Comparison of ENCODE assay signal across 1 cellular context in genomic region chr17:80502578-80502877, GRCh38.
TF ChIP-seq lines count a peak whose summit lies in the region.

No MANE protein-coding gene starts in this region.

TF ChIP-seq in IMR-90, 13 proteins besides CTCF, POLR2A, EP300 and RAD21:
- TF ChIP-seq SMC3 (IDR thresholded peaks at IDR 0.05; ENCODE audit: low read depth, low read length) (no peak), RFX5 (IDR thresholded peaks at IDR 0.05; ENCODE audit: low read depth, low read length) (no peak), MAFK (IDR thresholded peaks at IDR 0.05; ENCODE audit: low read depth, low read length) (no peak), CHD1 (IDR thresholded peaks at IDR 0.05; ENCODE audit: low read depth, low read length) (no peak), CEBPB (IDR thresholded peaks at IDR 0.05; ENCODE audit: low read depth, low read length) (no peak), MXI1 (IDR thresholded peaks at IDR 0.05; ENCODE audit: borderline replicate concordance, low read depth, low read length) (no peak), USF2 (IDR thresholded peaks at IDR 0.05; ENCODE audit: low read depth, low read length) (no peak), FOS (IDR thresholded peaks at IDR 0.05; ENCODE audit: low read depth, low read length) (no peak), ELK1 (IDR thresholded peaks at IDR 0.05; ENCODE audit: borderline replicate concordance, low read depth, low read length) (no peak), NFE2L2 (IDR thresholded peaks at IDR 0.05; ENCODE audit: low read depth, low read length) (no peak), MAZ (IDR thresholded peaks at IDR 0.05; ENCODE audit: borderline replicate concordance, low read depth, low read length) (no peak), BHLHE40 (IDR thresholded peaks at IDR 0.05; ENCODE audit: low read depth, low read length) (no peak), RCOR1 (IDR thresholded peaks at IDR 0.05; ENCODE audit: insufficient replicate concordance, low read length) (no peak)
